ENCODE assay signal across 1 cellular context in the genomic region with DNA sequence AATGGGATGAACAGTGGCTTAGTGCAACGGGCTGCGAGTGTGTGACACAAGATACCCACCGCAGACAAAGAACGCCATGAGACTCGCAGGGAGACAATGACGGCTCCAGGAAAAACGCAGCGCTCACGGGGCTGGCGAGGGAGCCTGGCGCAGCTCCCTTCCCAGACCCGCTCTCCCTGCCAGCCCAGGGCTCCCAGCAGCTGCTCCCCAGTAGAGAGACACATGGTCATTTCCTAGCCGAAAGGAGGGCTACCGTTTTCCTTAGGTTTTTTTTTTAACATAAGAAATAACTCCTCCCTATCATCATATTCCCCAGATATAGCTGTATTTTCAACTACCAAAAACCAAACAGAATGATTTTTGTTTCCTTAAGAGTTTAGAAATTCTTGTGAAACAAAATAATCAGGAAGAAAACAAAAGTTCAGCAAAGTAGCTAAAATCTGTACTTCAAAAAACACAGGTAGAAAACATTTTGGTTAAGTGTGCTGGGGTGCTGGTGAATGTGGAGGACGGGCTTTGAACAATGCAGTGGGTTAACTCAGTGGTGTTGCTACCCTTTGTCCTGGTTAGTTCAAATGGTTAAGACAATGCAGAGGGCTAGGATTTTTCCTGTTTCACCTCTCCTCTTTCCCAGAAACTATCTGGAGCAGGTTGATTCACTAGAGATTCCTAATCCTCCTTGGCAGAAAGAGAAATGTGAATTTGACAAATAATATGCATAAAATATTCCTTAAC.
A peak's percentile ranks its signal among the peaks of the same experiment; 100 is the strongest.
TF ChIP-seq lines count a peak whose summit lies in the region.

No MANE protein-coding gene starts in this region.

TF ChIP-seq in HEK293, 187 proteins besides CTCF, POLR2A, EP300 and RAD21 (continued from another document):
- TF ChIP-seq, protein P1, sequence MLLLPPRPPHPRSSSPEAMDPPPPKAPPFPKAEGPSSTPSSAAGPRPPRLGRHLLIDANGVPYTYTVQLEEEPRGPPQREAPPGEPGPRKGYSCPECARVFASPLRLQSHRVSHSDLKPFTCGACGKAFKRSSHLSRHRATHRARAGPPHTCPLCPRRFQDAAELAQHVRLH (tag by site-specific recombination; IDR thresholded peaks at IDR 0.05) = no peak
- TF ChIP-seq, protein P2, sequence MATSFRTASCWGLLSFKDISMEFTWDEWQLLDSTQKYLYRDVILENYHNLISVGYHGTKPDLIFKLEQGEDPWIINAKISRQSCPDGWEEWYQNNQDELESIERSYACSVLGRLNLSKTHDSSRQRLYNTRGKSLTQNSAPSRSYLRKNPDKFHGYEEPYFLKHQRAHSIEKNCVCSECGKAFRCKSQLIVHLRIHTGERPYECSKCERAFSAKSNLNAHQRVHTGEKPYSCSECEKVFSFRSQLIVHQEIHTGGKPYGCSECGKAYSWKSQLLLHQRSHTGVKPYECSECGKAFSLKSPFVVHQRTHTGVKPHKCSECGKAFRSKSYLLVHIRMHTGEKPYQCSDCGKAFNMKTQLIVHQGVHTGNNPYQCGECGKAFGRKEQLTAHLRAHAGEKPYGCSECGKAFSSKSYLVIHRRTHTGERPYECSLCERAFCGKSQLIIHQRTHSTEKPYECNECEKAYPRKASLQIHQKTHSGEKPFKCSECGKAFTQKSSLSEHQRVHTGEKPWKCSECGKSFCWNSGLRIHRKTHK (tag by site-specific recombination; IDR thresholded peaks at IDR 0.05) = no peak
- TF ChIP-seq, protein P3, sequence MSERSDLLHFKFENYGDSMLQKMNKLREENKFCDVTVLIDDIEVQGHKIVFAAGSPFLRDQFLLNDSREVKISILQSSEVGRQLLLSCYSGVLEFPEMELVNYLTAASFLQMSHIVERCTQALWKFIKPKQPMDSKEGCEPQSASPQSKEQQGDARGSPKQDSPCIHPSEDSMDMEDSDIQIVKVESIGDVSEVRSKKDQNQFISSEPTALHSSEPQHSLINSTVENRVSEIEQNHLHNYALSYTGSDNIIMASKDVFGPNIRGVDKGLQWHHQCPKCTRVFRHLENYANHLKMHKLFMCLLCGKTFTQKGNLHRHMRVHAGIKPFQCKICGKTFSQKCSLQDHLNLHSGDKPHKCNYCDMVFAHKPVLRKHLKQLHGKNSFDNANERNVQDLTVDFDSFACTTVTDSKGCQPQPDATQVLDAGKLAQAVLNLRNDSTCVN (tag by site-specific recombination; optimal IDR thresholded peaks at IDR 0.05) = no peak
- TF ChIP-seq, protein P4, sequence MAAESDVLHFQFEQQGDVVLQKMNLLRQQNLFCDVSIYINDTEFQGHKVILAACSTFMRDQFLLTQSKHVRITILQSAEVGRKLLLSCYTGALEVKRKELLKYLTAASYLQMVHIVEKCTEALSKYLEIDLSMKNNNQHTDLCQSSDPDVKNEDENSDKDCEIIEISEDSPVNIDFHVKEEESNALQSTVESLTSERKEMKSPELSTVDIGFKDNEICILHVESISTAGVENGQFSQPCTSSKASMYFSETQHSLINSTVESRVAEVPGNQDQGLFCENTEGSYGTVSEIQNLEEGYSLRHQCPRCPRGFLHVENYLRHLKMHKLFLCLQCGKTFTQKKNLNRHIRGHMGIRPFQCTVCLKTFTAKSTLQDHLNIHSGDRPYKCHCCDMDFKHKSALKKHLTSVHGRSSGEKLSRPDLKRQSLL (tag by site-specific recombination; IDR thresholded peaks at IDR 0.05) = peak; percentile 79
- no peak for TF ChIP-seq ZNF501 (tag by site-specific recombination; IDR thresholded peaks at IDR 0.05)
